Comparison of ENCODE assay signal across 14 cellular contexts in the genomic region with DNA sequence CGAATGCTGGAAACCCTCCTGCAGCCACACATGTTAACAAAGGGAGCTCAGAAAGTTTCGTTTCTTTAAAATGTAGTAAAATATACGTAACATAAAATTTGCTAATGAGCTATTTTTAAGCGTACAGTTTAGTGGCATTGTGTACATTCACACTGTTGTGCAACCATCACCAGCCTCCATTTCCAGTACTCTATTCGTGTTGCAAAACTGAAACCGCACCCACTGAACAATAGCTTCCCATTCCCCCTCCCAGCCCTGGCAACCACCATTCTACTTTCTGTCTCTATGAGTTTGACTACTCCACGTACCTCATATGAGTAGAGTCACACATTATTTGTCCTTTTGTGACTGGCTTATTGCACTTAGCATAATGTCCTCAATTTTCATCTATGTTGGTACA.
DNase-seq lines count a peak whose midpoint lies in the region; ATAC-seq and TF ChIP-seq lines count a peak whose summit lies in the region.
"Had no signal": no experiment of that assay in that cellular context is flagged by ENCODE, and none has a peak within 500 bp of the region (broad histone marks: within the 10 kb centered on the region; RNA-seq: fewer than 3 reads in every experiment).

No MANE protein-coding gene starts in this region.

- peaks cover 42 to 57% of the 10 kb centered on the region in 2 donors for H3K4me1 ChIP-seq in gastrocnemius medialis

- intact Hi-C loops in gastrocnemius medialis (cut with DNase I; ENCODE audit: low total_unique reads), result no loop called here

- H3K36me3 ChIP-seq in gastrocnemius medialis, result no peaks in the 10 kb centered on the region
- H3K36me3 ChIP-seq: prostate gland had no signal

- ATAC-seq in left lobe of liver (peak; percentile 19), gastrocnemius medialis (no peak)
- ATAC-seq: activated T-cell treated with anti-CD3 and anti-CD28 coated beads, Interleukin-2, amount 50 U/mL, for 4 hours; stimulated activated memory B cell treated with anti-CD40 and anti-IgM and Interleukin-4, amounts not matched to agents 10 μg/mL and 1 μg/mL and 100 μg/mL, for 72 hours had no signal

- H3K4me3 ChIP-seq in gastrocnemius medialis, result no peak overlapping the region
- H3K4me3 ChIP-seq: coronary artery, prostate gland had no signal

- no peaks in the 10 kb centered on the region for H3K27me3 ChIP-seq in gastrocnemius medialis

- H3K9me3 ChIP-seq in gastrocnemius medialis, result no peaks in the 10 kb centered on the region
- H3K9me3 ChIP-seq: prostate gland had no signal

- TF ChIP-seq CTCF in gastrocnemius medialis (IDR thresholded peaks at IDR 0.05 in 4 of 5, conservative IDR thresholded peaks at IDR 0.05 in 1 of 5), result no peak

- peak; percentile 84 to 91 for DNase-seq in Kasumi-1 (lab: John Stamatoyannopoulos, UW)
- peak; percentile 62 for DNase-seq in SKM-1 treated with dmso at 0.1 percent for 144 hours (lab: John Stamatoyannopoulos, UW; ENCODE audit: unreplicated experiment)
- DNase-seq in left lobe of liver (ENCODE audit: low spot score), result no peak
- no peak for DNase-seq in gastrocnemius medialis
- no peak for DNase-seq in cortex of kidney (lab: John Stamatoyannopoulos, UW)
- no peak for DNase-seq in activated naive CD4-positive, alpha-beta T cell treated with anti-CD3 and anti-CD28 coated beads, Interleukin-2, amount 50 U/mL, for 16 hours
- no peak for DNase-seq in NCI-H526 (lab: John Stamatoyannopoulos, UW)
- DNase-seq: activated B cell treated with CpG ODN at 0.5 μM for 24 hours; activated T-cell treated with anti-CD3 and anti-CD28 coated beads, Interleukin-2, amount 50 U/mL, for 4 hours; Karpas-422; stimulated activated CD4-positive, alpha-beta T cell treated with anti-CD3 and anti-CD28 coated beads, Interleukin-4, amount 100 ng/mL, for 1 hour had no signal

- no peak for TF ChIP-seq POLR2A in gastrocnemius medialis (IDR thresholded peaks at IDR 0.05)

- in situ Hi-C loops in gastrocnemius medialis (cut with MboI; ENCODE audit: low sequenced_read_pairs in 4 of 4), result no loop called here

- H3K27ac ChIP-seq in gastrocnemius medialis, result peak overlapping the region; percentile 27 to 95 (median 90)
- H3K27ac ChIP-seq: prostate gland had no signal

Comparison
In these comparisons a context has a peak if more than half of its experiments do, and no peak if none do; other contexts are left out.
1. DNase-seq: peak in Kasumi-1 (2 of 2) and SKM-1 treated with dmso at 0.1 percent for 144 hours (single experiment); none in left lobe of liver (single experiment), gastrocnemius medialis (0 of 2), cortex of kidney (single experiment), activated naive CD4-positive, alpha-beta T cell treated with anti-CD3 and anti-CD28 coated beads, Interleukin-2, amount 50 U/mL, for 16 hours (single experiment) and NCI-H526 (0 of 2).